Comparison of ENCODE assay signal across 8 cellular contexts in genomic region chr17:77404812-77405581, GRCh38.
DNase-seq lines count a peak whose midpoint lies in the region; ATAC-seq and TF ChIP-seq lines count a peak whose summit lies in the region.

No MANE protein-coding gene starts in this region.

- peak overlapping the region in 2 of 3 experiments; percentile 48 to 71 for H3K27ac Mint-ChIP-seq in nephron

- H3K27ac ChIP-seq in cingulate gyrus (ENCODE audit: low read depth, low read length) (peak overlapping the region; percentile 54), suprapubic skin (peak overlapping the region; percentile 61)

- peak; percentile 57 for ATAC-seq in HG03521 (IDR thresholded peaks at IDR 0.05; ENCODE audit: unreplicated experiment)

- H3K4me3 Mint-ChIP-seq in nephron, result no peak overlapping the region

- H3K4me1 ChIP-seq in suprapubic skin, result peaks cover 69% of the 10 kb centered on the region

- TF ChIP-seq CTCF in nephron (IDR thresholded peaks at IDR 0.05; ENCODE audit: unreplicated experiment in 3 of 3) (no peak), suprapubic skin (IDR thresholded peaks at IDR 0.05) (no peak)

- H3K27me3 ChIP-seq in suprapubic skin, result no peaks in the 10 kb centered on the region

- H3K36me3 ChIP-seq in suprapubic skin, result peaks cover 23% of the 10 kb centered on the region

- H3K9me3 Mint-ChIP-seq in nephron, result no peaks in the 10 kb centered on the region

- peaks cover 14% of the 10 kb centered on the region for H3K36me3 Mint-ChIP-seq in nephron (ENCODE audit: low read depth)

- no peaks in the 10 kb centered on the region for H3K27me3 Mint-ChIP-seq in nephron (ENCODE audit: low read depth)

- H3K4me3 ChIP-seq in suprapubic skin, result peak overlapping the region; percentile 6

- TF ChIP-seq EP300 in suprapubic skin (IDR thresholded peaks at IDR 0.05), result no peak

- 67% methylated on average over 20 of the region's 20 CpGs for WGBS in suprapubic skin

- peak; percentile 57 for TF ChIP-seq POLR2A in GM19099 (IDR thresholded peaks at IDR 0.05; ENCODE audit: extremely low read depth, insufficient read length, low read depth)
- TF ChIP-seq POLR2A in suprapubic skin (IDR thresholded peaks at IDR 0.05), result no peak

- peak; percentile 75 for DNase-seq in activated CD4-positive, alpha-beta T cell treated with anti-CD3 and anti-CD28 coated beads for 1 hour
- DNase-seq in suprapubic skin (ENCODE audit: low spot score in 2 of 2) (no peak), SHP77 (lab: John Stamatoyannopoulos, UW) (no peak), NCI-H510A (lab: John Stamatoyannopoulos, UW) (no peak)

- H3K4me1 Mint-ChIP-seq in nephron, result peaks cover 79% of the 10 kb centered on the region

- H3K9me3 ChIP-seq in suprapubic skin, result no peaks in the 10 kb centered on the region
